ENCODE assay signal across 24 cellular contexts in genomic region chr22:40431021-40431420, GRCh38.
DNase-seq lines count a peak whose midpoint lies in the region; ATAC-seq and TF ChIP-seq lines count a peak whose summit lies in the region.
"Had no signal": no experiment of that assay in that cellular context is flagged by ENCODE, and none has a peak within 500 bp of the region (broad histone marks: within the 10 kb centered on the region; RNA-seq: fewer than 3 reads in every experiment).

No MANE protein-coding gene starts in this region.

- peaks cover 11 to 23% of the 10 kb centered on the region in 2 donors for H3K36me3 Mint-ChIP-seq in activated T-cell treated with anti-CD3 and anti-CD28 coated beads, Interleukin-2, amount 50 U/mL, for 72 hours (ENCODE audit: insufficient read depth in 2 of 2)
- H3K36me3 Mint-ChIP-seq in CD14-positive monocyte, result peaks cover 70 to 88% of the 10 kb centered on the region in 2 donors
- H3K36me3 Mint-ChIP-seq in activated T-helper 17 cell treated with anti-CD3 and anti-CD28 coated beads, Interleukin-2, amount 50 U/mL, for 72 hours (ENCODE audit: low read depth), result peaks cover 87% of the 10 kb centered on the region
- peaks cover 12% of the 10 kb centered on the region for H3K36me3 Mint-ChIP-seq in neural crest cell (ENCODE audit: low read depth)
- peaks cover 13% of the 10 kb centered on the region for H3K36me3 Mint-ChIP-seq in WTC11

- no peaks in the 10 kb centered on the region for H3K27me3 Mint-ChIP-seq in activated T-cell treated with anti-CD3 and anti-CD28 coated beads, Interleukin-2, amount 50 U/mL, for 72 hours (ENCODE audit: low read depth)
- peaks cover 0 to 1% (median 0%) of the 10 kb centered on the region in 3 donors for H3K27me3 Mint-ChIP-seq in CD14-positive monocyte (ENCODE audit: low read depth in 3 of 3)
- H3K27me3 Mint-ChIP-seq in activated T-helper 17 cell treated with anti-CD3 and anti-CD28 coated beads, Interleukin-2, amount 50 U/mL, for 72 hours, result no peaks in the 10 kb centered on the region
- H3K27me3 Mint-ChIP-seq in neural crest cell (ENCODE audit: low read depth), result no peaks in the 10 kb centered on the region
- H3K27me3 Mint-ChIP-seq in WTC11 (ENCODE audit: low read depth), result no peaks in the 10 kb centered on the region

- DNase-seq in activated T-cell treated with anti-CD3 and anti-CD28 coated beads, Interleukin-2, amount 50 U/mL, for 72 hours, result no peak
- no peak for DNase-seq in activated T-cell treated with anti-CD3 and anti-CD28 coated beads, Interleukin-2, amount 50 U/mL, for 1 hour
- no peak for DNase-seq in CD14-positive monocyte (ENCODE audit: low spot score)
- no peak for DNase-seq in neural crest cell (ENCODE audit: low read depth, low spot score)
- DNase-seq in NCI-H446 treated with DMSO at 0.1 percent for 48 hours (lab: John Stamatoyannopoulos, UW), result no peak
- no peak for DNase-seq in WTC11 (ENCODE audit: low spot score)
- DNase-seq: activated CD4-positive, alpha-beta T cell treated with anti-CD3 and anti-CD28 coated beads for 1 hour; amygdala; Caco-2; foreskin keratinocyte; GDM1; H7; kidney glomerular epithelial cell; mucosa of descending colon; NCI-H1048; NCI-H1694 treated with DMSO at 0.1 percent for 48 hours; NCI-H2171; NCI-H524; stimulated activated CD4-positive, alpha-beta T cell treated with anti-CD3 and anti-CD28 coated beads, Interleukin-4, amount 100 ng/mL, for 4 hours; stimulated activated naive CD4-positive, alpha-beta T cell had no signal

- intact Hi-C loops in CD14-positive monocyte (cut with micrococcal nuclease), result no loop called here

- CTCF ChIA-PET in WTC11 (lab: Charles Lee), result no interaction called here

- POLR2A ChIA-PET in WTC11 (lab: Charles Lee), result no interaction called here

- TF ChIP-seq CTCF in CD14-positive monocyte (IDR thresholded peaks at IDR 0.05) (no peak), neural crest cell (conservative IDR thresholded peaks at IDR 0.05) (no peak), WTC11 (IDR thresholded peaks at IDR 0.05) (no peak)

- H3K4me1 Mint-ChIP-seq in activated T-cell treated with anti-CD3 and anti-CD28 coated beads, Interleukin-2, amount 50 U/mL, for 72 hours (ENCODE audit: low read depth), result peaks cover 25% of the 10 kb centered on the region
- H3K4me1 Mint-ChIP-seq in CD14-positive monocyte, result peaks cover 65% of the 10 kb centered on the region
- H3K4me1 Mint-ChIP-seq in activated T-helper 17 cell treated with anti-CD3 and anti-CD28 coated beads, Interleukin-2, amount 50 U/mL, for 72 hours, result peaks cover 12% of the 10 kb centered on the region
- H3K4me1 Mint-ChIP-seq in neural crest cell, result peaks cover 4% of the 10 kb centered on the region
- H3K4me1 Mint-ChIP-seq in WTC11, result no peaks in the 10 kb centered on the region
- H3K4me1 Mint-ChIP-seq: neural progenitor cell had no signal

- ATAC-seq in activated T-cell treated with anti-CD3 and anti-CD28 coated beads, Interleukin-2, amount 50 U/mL, for 72 hours (replicated peaks in 1 of 2), result no peak
- no peak for ATAC-seq in activated T-helper 17 cell treated with anti-CD3 and anti-CD28 coated beads, Interleukin-2, amount 50 U/mL, for 72 hours (replicated peaks)
- ATAC-seq in WTC11 (no peak), HG02623 (IDR thresholded peaks at IDR 0.05; ENCODE audit: unreplicated experiment) (no peak)
- ATAC-seq: foreskin keratinocyte, mucosa of descending colon had no signal

- H3K4me3 Mint-ChIP-seq in activated T-cell treated with anti-CD3 and anti-CD28 coated beads, Interleukin-2, amount 50 U/mL, for 72 hours, result no peak overlapping the region
- H3K4me3 Mint-ChIP-seq in CD14-positive monocyte, result no peak overlapping the region
- H3K4me3 Mint-ChIP-seq in activated T-helper 17 cell treated with anti-CD3 and anti-CD28 coated beads, Interleukin-2, amount 50 U/mL, for 72 hours, result no peak overlapping the region
- H3K4me3 Mint-ChIP-seq in neural crest cell, result no peak overlapping the region
- no peak overlapping the region for H3K4me3 Mint-ChIP-seq in WTC11
- H3K4me3 Mint-ChIP-seq: neural progenitor cell; T-helper 1 cell treated with Interleukin-12 subunit alpha and Interleukin-12 subunit beta and Interleukin-4 antibody, amounts not matched to agents 30 μg/mL and 1 μg/mL, for 36 hours had no signal

- peak overlapping the region; percentile 45 for H3K27ac Mint-ChIP-seq in activated T-cell treated with anti-CD3 and anti-CD28 coated beads, Interleukin-2, amount 50 U/mL, for 72 hours
- H3K27ac Mint-ChIP-seq in CD14-positive monocyte (peak overlapping the region; percentile 52 to 82 (median 74)), neural crest cell (ENCODE audit: unreplicated experiment) (peak overlapping the region; percentile 60), WTC11 (no peak overlapping the region)
- H3K27ac Mint-ChIP-seq in activated T-helper 17 cell treated with anti-CD3 and anti-CD28 coated beads, Interleukin-2, amount 50 U/mL, for 72 hours, result peak overlapping the region; percentile 63
- H3K27ac Mint-ChIP-seq: neural progenitor cell; T-helper 1 cell treated with Interleukin-12 subunit alpha and Interleukin-12 subunit beta and Interleukin-4 antibody, amounts not matched to agents 30 μg/mL and 1 μg/mL, for 36 hours had no signal

- H3K9me3 Mint-ChIP-seq in activated T-cell treated with anti-CD3 and anti-CD28 coated beads, Interleukin-2, amount 50 U/mL, for 72 hours, result no peaks in the 10 kb centered on the region
- H3K9me3 Mint-ChIP-seq in CD14-positive monocyte, result no peaks in the 10 kb centered on the region
- no peaks in the 10 kb centered on the region for H3K9me3 Mint-ChIP-seq in activated T-helper 17 cell treated with anti-CD3 and anti-CD28 coated beads, Interleukin-2, amount 50 U/mL, for 72 hours
- no peaks in the 10 kb centered on the region for H3K9me3 Mint-ChIP-seq in neural crest cell
- H3K9me3 Mint-ChIP-seq in WTC11, result no peaks in the 10 kb centered on the region
- H3K9me3 Mint-ChIP-seq: neural progenitor cell; T-helper 1 cell treated with Interleukin-12 subunit alpha and Interleukin-12 subunit beta and Interleukin-4 antibody, amounts not matched to agents 30 μg/mL and 1 μg/mL, for 36 hours had no signal

TF ChIP-seq in WTC11, 78 proteins besides CTCF, POLR2A, EP300 and RAD21:
- TF ChIP-seq SMAD4 (CRISPR knock-in tag; IDR thresholded peaks at IDR 0.05) (no peak), CREB1 (CRISPR knock-in tag; IDR thresholded peaks at IDR 0.05) (no peak), TP53 (CRISPR knock-in tag; IDR thresholded peaks at IDR 0.05) (no peak), ZNF512 (CRISPR knock-in tag; IDR thresholded peaks at IDR 0.05; ENCODE audit: borderline replicate concordance) (no peak)
